In genomic region chr1:19462781-19463180, GRCh38 we compare ENCODE assay signal across 13 cellular contexts. TPM values are rescaled to one million over a fixed set of nuclear protein-coding genes. Genes with fewer than 3 reads are reported as not detected.
DNase-seq lines count a peak whose midpoint lies in the region; TF ChIP-seq lines count a peak whose summit lies in the region.
"Had no signal": no experiment of that assay in that cellular context is flagged by ENCODE, and none has a peak within 500 bp of the region (broad histone marks: within the 10 kb centered on the region; RNA-seq: fewer than 3 reads in every experiment).

No MANE protein-coding gene starts in this region.

- H3K27ac ChIP-seq in prostate gland: peak overlapping the region; percentile 45 to 58
- H3K27ac ChIP-seq: 22Rv1 had no signal

- 62% methylated on average over 4 of the region's 4 CpGs for WGBS in prostate gland

- H3K27me3 ChIP-seq in prostate gland (replicated peaks; ENCODE audit: insufficient read depth): no peaks in the 10 kb centered on the region

- H3K4me3 Mint-ChIP-seq in T-helper 1 cell treated with Interleukin-12 subunit alpha and Interleukin-12 subunit beta and Interleukin-4 antibody, amounts not matched to agents 30 μg/mL and 1 μg/mL, for 36 hours: peak overlapping the region; percentile 78
- H3K4me3 Mint-ChIP-seq in chondrocyte (ENCODE audit: unreplicated experiment): no peak overlapping the region
- H3K4me3 Mint-ChIP-seq: brain had no signal

- peaks cover 23% of the 10 kb centered on the region for H3K4me1 ChIP-seq in prostate gland (replicated peaks)

- H3K9me3 ChIP-seq in prostate gland: no peaks in the 10 kb centered on the region

- peak overlapping the region; percentile 95 for H3K27ac Mint-ChIP-seq in T-helper 1 cell treated with Interleukin-12 subunit alpha and Interleukin-12 subunit beta and Interleukin-4 antibody, amounts not matched to agents 30 μg/mL and 1 μg/mL, for 36 hours
- peak overlapping the region; percentile 10 for H3K27ac Mint-ChIP-seq in chondrocyte (ENCODE audit: unreplicated experiment)
- H3K27ac Mint-ChIP-seq: progenitor cell of endocrine pancreas had no signal

- H3K4me3 ChIP-seq in Jurkat, Clone E6-1 (ENCODE audit: low read length): peak overlapping the region; percentile 21
- no peak overlapping the region for H3K4me3 ChIP-seq in prostate gland

- no peaks in the 10 kb centered on the region for H3K27me3 Mint-ChIP-seq in T-helper 1 cell treated with Interleukin-12 subunit alpha and Interleukin-12 subunit beta and Interleukin-4 antibody, amounts not matched to agents 30 μg/mL and 1 μg/mL, for 36 hours (ENCODE audit: low read depth)
- H3K27me3 Mint-ChIP-seq in chondrocyte (ENCODE audit: low read depth): no peaks in the 10 kb centered on the region
- H3K27me3 Mint-ChIP-seq: brain, progenitor cell of endocrine pancreas had no signal

- no peaks in the 10 kb centered on the region for H3K36me3 ChIP-seq in prostate gland

- no peak for TF ChIP-seq POLR2A in prostate gland (IDR thresholded peaks at IDR 0.05)

- TF ChIP-seq CTCF in chondrocyte (IDR thresholded peaks at IDR 0.05) (no peak), prostate gland (IDR thresholded peaks at IDR 0.05) (no peak), GM10266 (IDR thresholded peaks at IDR 0.05; ENCODE audit: control insufficient read depth, insufficient read depth, low read depth, missing control alignments) (no peak)

- DNase-seq in T-helper 1 cell (no peak), chondrocyte (ENCODE audit: low spot score) (no peak), prostate gland (ENCODE audit: low spot score) (no peak), globus pallidus (ENCODE audit: low spot score) (no peak), KG1 (lab: John Stamatoyannopoulos, UW) (no peak), GM10266 (ENCODE audit: extremely low spot score) (no peak)
- no peak for DNase-seq in Jurkat, Clone E6-1 (ENCODE audit: low read depth, low spot score)
- DNase-seq: mesendoderm, NCI-H1436 had no signal

- no peaks in the 10 kb centered on the region for H3K9me3 Mint-ChIP-seq in T-helper 1 cell treated with Interleukin-12 subunit alpha and Interleukin-12 subunit beta and Interleukin-4 antibody, amounts not matched to agents 30 μg/mL and 1 μg/mL, for 36 hours
- no peaks in the 10 kb centered on the region for H3K9me3 Mint-ChIP-seq in chondrocyte (ENCODE audit: low read depth)

- peaks cover 74% of the 10 kb centered on the region for H3K4me1 Mint-ChIP-seq in T-helper 1 cell treated with Interleukin-12 subunit alpha and Interleukin-12 subunit beta and Interleukin-4 antibody, amounts not matched to agents 30 μg/mL and 1 μg/mL, for 36 hours (ENCODE audit: low read depth)
- H3K4me1 Mint-ChIP-seq in chondrocyte (ENCODE audit: low read depth): peaks cover 51% of the 10 kb centered on the region

- intact Hi-C loops in prostate gland (cut with DNase I): no loop called here

- H3K36me3 Mint-ChIP-seq in T-helper 1 cell treated with Interleukin-12 subunit alpha and Interleukin-12 subunit beta and Interleukin-4 antibody, amounts not matched to agents 30 μg/mL and 1 μg/mL, for 36 hours (ENCODE audit: low read depth): peaks cover 36% of the 10 kb centered on the region
- no peaks in the 10 kb centered on the region for H3K36me3 Mint-ChIP-seq in chondrocyte (ENCODE audit: low read depth)

RNA-seq across cellular contexts. Expression of gene CAPZB, which starts 22.6 kb away (rescaled TPM):
- polyA plus RNA-seq in Jurkat, Clone E6-1 (2012; ENCODE audit: insufficient read depth, insufficient read length): 495 TPM
- 285 to 353 TPM (median 352 TPM) in 3 replicates for total RNA-seq in chondrocyte
- 100 to 1,000 TPM; 139 to 150 TPM for total RNA-seq in prostate gland
